In genomic region chr2:239566162-239566994, GRCh38 we compare ENCODE assay signal across 19 cellular contexts.
"Had no signal": no experiment of that assay in that cellular context is flagged by ENCODE, and none has a peak within 500 bp of the region (broad histone marks: within the 10 kb centered on the region; RNA-seq: fewer than 3 reads in every experiment).

No MANE protein-coding gene starts in this region.

- DNase-seq: colonic mucosa; effector CD4-positive, alpha-beta T cell; endodermal cell; erythroblast; foreskin keratinocyte; heart left ventricle; hippocampal formation; left ventricle myocardium superior; mesenchymal stem cell; naive B cell; stimulated activated CD4-positive, alpha-beta T cell treated with anti-CD3 and anti-CD28 coated beads, Interleukin-15, amount 100 ng/mL, for 24 hours; stimulated activated CD4-positive, alpha-beta T cell treated with anti-CD3 and anti-CD28 coated beads, Interleukin-1b, Interleukin-23, amount 100 ng/mL, for 48 hours; stimulated activated CD4-positive, alpha-beta T cell treated with anti-CD3 and anti-CD28 coated beads, Interleukin-4, amount 100 ng/mL, for 24 hours had no signal

- H3K4me3 ChIP-seq: colonic mucosa, heart left ventricle, lung, right atrium auricular region, tibial artery, upper lobe of left lung had no signal

- H3K27ac ChIP-seq: colonic mucosa, foreskin keratinocyte, heart left ventricle, right atrium auricular region, tibial artery, upper lobe of left lung had no signal

- ATAC-seq: foreskin keratinocyte; heart left ventricle; left colon; left ventricle myocardium superior; stimulated activated memory B cell treated with anti-CD40 and anti-IgM and Interleukin-4, amounts not matched to agents 10 μg/mL and 1 μg/mL and 100 μg/mL, for 72 hours had no signal

- H3K36me3 ChIP-seq: colonic mucosa, heart left ventricle, right atrium auricular region, tibial artery, upper lobe of left lung had no signal

- H3K4me1 ChIP-seq: colonic mucosa, foreskin keratinocyte, heart left ventricle, right atrium auricular region, upper lobe of left lung had no signal

- H3K27me3 ChIP-seq: colonic mucosa, right atrium auricular region, upper lobe of left lung had no signal

- H3K9me3 ChIP-seq: colonic mucosa, heart left ventricle, right atrium auricular region, tibial artery, upper lobe of left lung had no signal
